ENCODE assay signal across 26 cellular contexts in genomic region chr15:74463634-74464033, GRCh38. TPM values are rescaled to one million over a fixed set of nuclear protein-coding genes. Genes with fewer than 3 reads are reported as not detected.
DNase-seq lines count a peak whose midpoint lies in the region; ATAC-seq, FAIRE-seq and TF ChIP-seq lines count a peak whose summit lies in the region.
"Had no signal": no experiment of that assay in that cellular context is flagged by ENCODE, and none has a peak within 500 bp of the region (broad histone marks: within the 10 kb centered on the region; RNA-seq: fewer than 3 reads in every experiment).

No MANE protein-coding gene starts in this region.

- H3K9me3 ChIP-seq in Caco-2 (no peaks in the 10 kb centered on the region), pancreas (no peaks in the 10 kb centered on the region)
- H3K9me3 ChIP-seq: ascending aorta, testis had no signal

- POLR2A ChIA-PET in Caco-2 (lab: Charles Lee), result no interaction called here

- H3K27me3 Mint-ChIP-seq in Caco-2 (ENCODE audit: insufficient read depth, unreplicated experiment), result no peaks in the 10 kb centered on the region
- H3K27me3 Mint-ChIP-seq in memory B cell, result no peaks in the 10 kb centered on the region

- H3K36me3 ChIP-seq in ACC112 (ENCODE audit: insufficient read depth, low read length), result peaks cover 4% of the 10 kb centered on the region; the same call in 1 of the 2 replicates
- H3K36me3 ChIP-seq in Caco-2 (ENCODE audit: control insufficient read depth, insufficient read depth, low read length), result no peaks in the 10 kb centered on the region
- no peaks in the 10 kb centered on the region for H3K36me3 ChIP-seq in pancreas

- peaks cover 9% of the 10 kb centered on the region for H3K9me3 Mint-ChIP-seq in Caco-2 (ENCODE audit: unreplicated experiment)
- no peaks in the 10 kb centered on the region for H3K9me3 Mint-ChIP-seq in memory B cell

- no peak for TF ChIP-seq CTCF in Caco-2 (IDR thresholded peaks at IDR 0.05; ENCODE audit: insufficient read depth in 1 of 2, low read depth in 1 of 2, low read length in 1 of 2, severe bottlenecking in 1 of 2, unreplicated experiment in 1 of 2)
- TF ChIP-seq CTCF in pancreas (IDR thresholded peaks at IDR 0.05), result no peak

- H3K27ac ChIP-seq in ACC112 (ENCODE audit: low read depth, low read length) (no peak overlapping the region), pancreas (no peak overlapping the region)
- H3K27ac ChIP-seq: ascending aorta, SK-N-MC, testis had no signal

- H3K4me3 Mint-ChIP-seq in Caco-2 (ENCODE audit: unreplicated experiment) (peak overlapping the region; percentile 47), memory B cell (no peak overlapping the region)

- BruUV-seq in Caco-2 (replicated peaks; lab: Mats Ljungman, UMichigan), result no TSS peak

- no peaks in the 10 kb centered on the region for H3K27me3 ChIP-seq in ACC112 (ENCODE audit: insufficient read depth, low read length)
- no peaks in the 10 kb centered on the region for H3K27me3 ChIP-seq in Caco-2 (replicated peaks; ENCODE audit: control insufficient read depth, insufficient read depth, low read length)
- no peaks in the 10 kb centered on the region for H3K27me3 ChIP-seq in pancreas
- H3K27me3 ChIP-seq: ascending aorta, testis had no signal

- H3K27ac Mint-ChIP-seq in Caco-2 (ENCODE audit: unreplicated experiment) (no peak overlapping the region), memory B cell (peak overlapping the region; percentile 39)

- ATAC-seq in memory B cell (ENCODE audit: low read depth) (no peak), left cardiac atrium (no peak), pancreas (no peak)
- ATAC-seq: left colon had no signal

- intact Hi-C loops in Caco-2 (cut with micrococcal nuclease; ENCODE audit: unreplicated experiment), result no loop called here
- intact Hi-C loops in left cardiac atrium (cut with DNase I), result loop anchor here in 1 of 2 donors (10.0 kb wide), 1 partner anchor 151 kb away; the partner anchor contains the start of gene CLK3
- intact Hi-C loops in pancreas (cut with DNase I), result no loop called here

- peaks cover 25% of the 10 kb centered on the region for H3K4me1 Mint-ChIP-seq in Caco-2 (ENCODE audit: low read depth, unreplicated experiment)
- peaks cover 34% of the 10 kb centered on the region for H3K4me1 Mint-ChIP-seq in memory B cell

- DNase-seq in Caco-2 (no peak), OCI-M1 (lab: John Stamatoyannopoulos, UW) (peak; percentile 15), memory B cell (ENCODE audit: low spot score in 2 of 2) (no peak), left cardiac atrium (no peak), D341Med (ENCODE audit: low spot score) (no peak), pancreas (no peak)
- DNase-seq in activated CD4-positive, CD25-positive, alpha-beta regulatory T cell treated with anti-CD3 and anti-CD28 coated beads, Interleukin-2, amount 50 U/mL, for 72 hours, result no peak
- DNase-seq: activated CD4-positive, CD25-positive, alpha-beta regulatory T cell; activated naive CD4-positive, alpha-beta T cell; cerebellar nuclear complex; effector memory CD4-positive, alpha-beta T cell; H7; IMR-90; left colon; midbrain; NCI-H1694; NCI-H774; occipital lobe; retina; stimulated activated CD4-positive, alpha-beta T cell treated with anti-CD3 and anti-CD28 coated beads, Interleukin-12 subunit alpha, Interleukin-12 subunit beta, amount 100 ng/mL, for 4 hours; T1000; testis had no signal

- H2AFZ ChIP-seq in ACC112 (ENCODE audit: low read length, unreplicated experiment), result no peak overlapping the region

- H3K4me3 ChIP-seq in ACC112 (ENCODE audit: low read depth, low read length), result peak overlapping the region; percentile 11; the same call in 1 of the 2 replicates
- no peak overlapping the region for H3K4me3 ChIP-seq in Caco-2 (ENCODE audit: low read depth, low read length)
- H3K4me3 ChIP-seq in pancreas, result no peak overlapping the region
- H3K4me3 ChIP-seq: ascending aorta, SK-N-MC, testis had no signal

- H3K4me1 ChIP-seq in ACC112 (ENCODE audit: control insufficient read depth, insufficient read depth, low read length, unreplicated experiment) (peaks cover 7% of the 10 kb centered on the region), Caco-2 (peaks cover 13% of the 10 kb centered on the region; the same call in 1 of the 2 replicates), pancreas (peaks cover 0 to 15% (median 0%) of the 10 kb centered on the region in 3 donors)

- FAIRE-seq in pancreas (lab: Jason Lieb, UNC), result no peak
- FAIRE-seq: GM19239 had no signal

- H3K36me3 Mint-ChIP-seq in Caco-2 (ENCODE audit: insufficient read depth, unreplicated experiment) (peaks cover 21% of the 10 kb centered on the region), memory B cell (peaks cover 11% of the 10 kb centered on the region)

- H3K79me2 ChIP-seq in ACC112 (ENCODE audit: control insufficient read depth, insufficient read depth, low read length, unreplicated experiment), result peaks cover 16% of the 10 kb centered on the region

- CTCF ChIA-PET in Caco-2 (lab: Charles Lee), result no interaction called here

RNA-seq across cellular contexts. Expression of gene UBL7, which starts 2.7 kb away (rescaled TPM):
- total RNA-seq in Caco-2 (2022) (31.4 and 34.4 TPM in 2 replicates), left cardiac atrium (10 to 100 TPM; 39.0 to 43.5 TPM), pancreas (10 to 100 TPM; 16.9 to 30.2 (median 20.4) TPM)
- 10 to 100 TPM; 16.0 to 18.1 TPM for polyA plus RNA-seq in pancreas

RNA-seq across cellular contexts. Expression of gene SEMA7A, which starts 29.9 kb away (rescaled TPM):
- total RNA-seq in Caco-2 (2022) (31.4 and 38.1 TPM in 2 replicates), left cardiac atrium (1 to 10 TPM; 1.8 to 1.9 TPM), pancreas (1 to 10 TPM in 2 of 6 donors, under 1 TPM in 4; 0.37 to 5.6 (median 0.75) TPM)
- polyA plus RNA-seq in pancreas, result 1 to 10 TPM in 1 of 2 donors, under 1 TPM in 1; 0.53 to 1.1 TPM
